In genomic region chr11:111765984-111766833, GRCh38 we compare ENCODE assay signal across 8 cellular contexts. TPM values are rescaled to one million over a fixed set of nuclear protein-coding genes. Genes with fewer than 3 reads are reported as not detected.
DNase-seq lines count a peak whose midpoint lies in the region; ATAC-seq, FAIRE-seq and TF ChIP-seq lines count a peak whose summit lies in the region.

Gene PPP2R1B, minus strand, starts transcription at chr11:111766389. Its CDS starts 28 bp downstream, at chr11:111766361.

- H2AFZ ChIP-seq in H1 (ENCODE audit: low read length) (peak within 1 kb of the TSS; percentile 91), mesenchymal stem cell (ENCODE audit: low read depth, low read length) (peak within 1 kb of the TSS; percentile 72)

- H3K27ac Mint-ChIP-seq in CD8-positive, alpha-beta T cell = peak within 1 kb of the TSS; percentile 97

- H3K36me3 Mint-ChIP-seq in CD8-positive, alpha-beta T cell = peaks cover 39% of the 10 kb centered on the region

- FAIRE-seq in H1 (lab: Jason Lieb, UNC) = peak; percentile 58

- no peak for TF ChIP-seq CTCF in CD8-positive, alpha-beta T cell (IDR thresholded peaks at IDR 0.05)
- TF ChIP-seq CTCF in H1 (IDR thresholded peaks at IDR 0.05; ENCODE audit: control extremely low read depth in 1 of 3, insufficient read depth in 1 of 3, low read depth in 1 of 3, low read length in 3 of 3) = no peak

- peak within 1 kb of the TSS; percentile 97 for H3K4me3 ChIP-seq in CD8-positive, alpha-beta T cell (ENCODE audit: low read depth, low read length)
- H3K4me3 ChIP-seq in H1 (ENCODE audit: extremely low read depth in 1 of 4, insufficient read depth in 2 of 4, low read depth in 3 of 4, low read length in 4 of 4) (peak within 1 kb of the TSS; percentile 83 to 97 (median 91)), mesenchymal stem cell (ENCODE audit: insufficient read depth in 1 of 2, low read depth in 1 of 2, low read length in 2 of 2) (peak within 1 kb of the TSS; percentile 74 to 95)

- H3K27me3 Mint-ChIP-seq in CD8-positive, alpha-beta T cell (ENCODE audit: low read depth) = no peaks in the 10 kb centered on the region

- peak within 1 kb of the TSS; percentile 67 for H3K27ac ChIP-seq in CD8-positive, alpha-beta T cell (ENCODE audit: low read depth, low read length)
- H3K27ac ChIP-seq in H1 (ENCODE audit: low read depth, low read length) (peak within 1 kb of the TSS; percentile 93), mesenchymal stem cell (ENCODE audit: low read length, poor library complexity, severe bottlenecking) (peak within 1 kb of the TSS; percentile 79)

- H3K4me1 ChIP-seq in CD8-positive, alpha-beta T cell (ENCODE audit: insufficient read depth, low read length) = peaks cover 12% of the 10 kb centered on the region
- H3K4me1 ChIP-seq in H1 (replicated peaks in 1 of 4; ENCODE audit: control insufficient read depth in 3 of 4, insufficient read depth in 4 of 4, low read length in 3 of 4) (peaks cover 0 to 9% (median 5%) of the 10 kb centered on the region in 4 experiments; a peak in 4 of 7 replicates), mesenchymal stem cell (ENCODE audit: control insufficient read depth, insufficient read depth, low read depth, low read length) (no peaks in the 10 kb centered on the region)

- peaks cover 2 to 3% of the 10 kb centered on the region in 2 experiments for H4K20me1 ChIP-seq in H1 (replicated peaks in 1 of 2; ENCODE audit: control insufficient read depth in 1 of 2, insufficient read depth in 2 of 2, low read length in 2 of 2)

- intact Hi-C loops in CD8-positive, alpha-beta T cell (cut with DNase I, micrococcal nuclease) = loop anchor here (1.0 to 10.0 kb wide), 8 partner anchors 105 to 1339 kb away; partner anchors contain the start of genes CFAP68 (in 2 of the 2), FDXACB1 (in 2 of the 2), SIK2 (in 2 of the 2) and ALG9 (in 1 of the 2)

- peaks cover 0 to 25% of the 10 kb centered on the region in 2 experiments; a peak in 2 of 4 replicates for H3K79me2 ChIP-seq in H1 (ENCODE audit: control insufficient read depth in 1 of 2, insufficient read depth in 2 of 2, low read length in 2 of 2)

- H3K9ac ChIP-seq in H1 (replicated peaks in 1 of 4; ENCODE audit: extremely low read depth in 1 of 4, low read depth in 3 of 4, low read length in 3 of 4) (peak within 1 kb of the TSS; percentile 74 to 91 (median 82)), mesenchymal stem cell (ENCODE audit: low read length) (peak within 1 kb of the TSS; percentile 92)

- peaks cover 6% of the 10 kb centered on the region for H3K23me2 ChIP-seq in H1 (ENCODE audit: low read depth, low read length)

- no peak for TF ChIP-seq EP300 in H1 (IDR thresholded peaks at IDR 0.05; ENCODE audit: borderline replicate concordance in 1 of 2, low read depth in 2 of 2, low read length in 2 of 2)

- H2BK5ac ChIP-seq in H1 (ENCODE audit: low read depth, low read length) (peak within 1 kb of the TSS; percentile 91), mesenchymal stem cell (ENCODE audit: low read depth, low read length, poor library complexity, severe bottlenecking) (peak within 1 kb of the TSS; percentile 22)

- 1% methylated on average over 46 of the region's 61 CpGs; no CpG with 5 or more reads in 1 of the 2 experiments for WGBS in H1 (ENCODE audit: extremely low coverage in 1 of 2, insufficient coverage in 1 of 2, insufficient read length in 1 of 2, insufficient replicate concordance in 2 of 2, low coverage in 1 of 2, low lambda C conversion rate in 2 of 2, missing lambda C conversion rate in 1 of 2), 2 experiments
- under 1% methylated on average over 61 of the region's 61 CpGs for WGBS in mesenchymal stem cell

- no peaks in the 10 kb centered on the region for H3K9me3 ChIP-seq in CD8-positive, alpha-beta T cell (ENCODE audit: low read length)
- H3K9me3 ChIP-seq in H1 (ENCODE audit: insufficient read depth in 2 of 2, low read depth in 1 of 2, low read length in 1 of 2) (no peaks in the 10 kb centered on the region), mesenchymal stem cell (ENCODE audit: control insufficient read depth, low read length) (no peaks in the 10 kb centered on the region)

- H3K4me3 Mint-ChIP-seq in CD8-positive, alpha-beta T cell = peak within 1 kb of the TSS; percentile 99

- H3K4me2 ChIP-seq in H1 (ENCODE audit: insufficient read depth in 1 of 2, low read depth in 2 of 2, low read length in 2 of 2) (peak within 1 kb of the TSS; percentile 84 to 88), mesenchymal stem cell (ENCODE audit: low read length, poor library complexity, severe bottlenecking) (peak within 1 kb of the TSS; percentile 84)

- TF ChIP-seq POLR2A in H1 (IDR thresholded peaks at IDR 0.05; ENCODE audit: control extremely low read depth in 1 of 2, low read depth in 2 of 2, low read length in 2 of 2) = peak in 1 of 2 experiments; percentile 75; a peak in 2 of 3 replicates

- peak within 1 kb of the TSS; percentile 66 for H3K4ac ChIP-seq in H1 (replicated peaks; ENCODE audit: insufficient read length, low read depth, low read length)
- H3K4ac ChIP-seq in mesenchymal stem cell (ENCODE audit: low read depth in 1 of 2, low read length in 2 of 2) = peak within 1 kb of the TSS; percentile 5 to 80

- H3K18ac ChIP-seq in H1 (ENCODE audit: extremely low read depth, low read length) = peak within 1 kb of the TSS; percentile 99
- peak within 1 kb of the TSS; percentile 79 to 92 for H3K18ac ChIP-seq in mesenchymal stem cell (ENCODE audit: low read depth in 1 of 2, low read length in 2 of 2)

- peak; percentile 98 for ATAC-seq in CD8-positive, alpha-beta T cell
- peak; percentile 89 for ATAC-seq in GM19452 (IDR thresholded peaks at IDR 0.05; ENCODE audit: unreplicated experiment)

- H3K14ac ChIP-seq in H1 (ENCODE audit: insufficient read length) (no peak within 1 kb of the TSS), mesenchymal stem cell (ENCODE audit: low read length in 2 of 2) (peak within 1 kb of the TSS; percentile 36 to 76)

- H3K56ac ChIP-seq in H1 (replicated peaks; ENCODE audit: insufficient read length, low read depth, low read length) = peak within 1 kb of the TSS; percentile 95

- H4K91ac ChIP-seq in H1 (replicated peaks; ENCODE audit: insufficient read length, low read length) (peak within 1 kb of the TSS; percentile 96), mesenchymal stem cell (ENCODE audit: low read length) (peak within 1 kb of the TSS; percentile 75)

- peaks cover 7% of the 10 kb centered on the region for H3K36me3 ChIP-seq in CD8-positive, alpha-beta T cell (ENCODE audit: insufficient read depth, low read length)
- H3K36me3 ChIP-seq in H1 (ENCODE audit: control insufficient read depth in 2 of 4, insufficient read depth in 4 of 4, low read length in 3 of 4) (peaks cover 0 to 27% (median 12%) of the 10 kb centered on the region in 4 experiments; a peak in 5 of 8 replicates), mesenchymal stem cell (ENCODE audit: control insufficient read depth in 1 of 2, insufficient read depth in 2 of 2, low read depth in 1 of 2, low read length in 2 of 2) (peaks cover 12 to 33% of the 10 kb centered on the region in 2 experiments)

- H4K8ac ChIP-seq in H1 (ENCODE audit: extremely low read depth, insufficient read depth, low read length) (peak within 1 kb of the TSS; percentile 94), mesenchymal stem cell (ENCODE audit: low read length) (peak within 1 kb of the TSS; percentile 85)

- H3K4me1 Mint-ChIP-seq in CD8-positive, alpha-beta T cell (ENCODE audit: low read depth) = peaks cover 39% of the 10 kb centered on the region

- H2BK120ac ChIP-seq in H1 (replicated peaks; ENCODE audit: low read depth, low read length) (peak within 1 kb of the TSS; percentile 96), mesenchymal stem cell (ENCODE audit: low read depth, low read length) (peak within 1 kb of the TSS; percentile 27)

- H2BK15ac ChIP-seq in H1 (ENCODE audit: low read length) (0 out of 2 replicates have a peak within 1 kb of the TSS, but pooled peaks have one; percentile 36), mesenchymal stem cell (ENCODE audit: low read depth, poor library complexity, severe bottlenecking) (peak within 1 kb of the TSS; percentile 99)

- H2AK5ac ChIP-seq in H1 (ENCODE audit: low read depth, low read length) = no peak within 1 kb of the TSS
- no peak within 1 kb of the TSS for H2AK5ac ChIP-seq in mesenchymal stem cell (ENCODE audit: low read length, severe bottlenecking)

- CTCF ChIA-PET in CD8-positive, alpha-beta T cell (lab: Charles Lee) = interaction anchor here (1.0 to 3.8 kb wide), 5 partner anchors 11 to 179 kb away, joined by 5 to 50 read pairs (median 8); no protein-coding TSS in a partner anchor
- CTCF ChIA-PET in H1 (lab: Charles Lee; ENCODE audit: partially characterized antibody) = interaction anchor here (0.7 to 11.4 kb wide), 10 partner anchors 11 to 216 kb away, joined by 3 to 106 read pairs (median 4); partner anchors contain the start of gene SIK2

- H3K79me1 ChIP-seq in H1 (ENCODE audit: low read depth, low read length) = no peaks in the 10 kb centered on the region; the same call in 1 of the 2 replicates
- H3K79me1 ChIP-seq in mesenchymal stem cell (replicated peaks; ENCODE audit: low read length, poor library complexity, severe bottlenecking) = peaks cover 13% of the 10 kb centered on the region

- POLR2A ChIA-PET in CD8-positive, alpha-beta T cell (lab: Charles Lee) = interaction anchor here (0.6 to 1.9 kb wide), 13 partner anchors 9 to 179 kb away, joined by 3 to 5 read pairs (median 3); partner anchors contain the start of genes ALG9 and SIK2
- POLR2A ChIA-PET in H1 (lab: Charles Lee; ENCODE audit: partially characterized antibody) = interaction anchor here (0.6 to 4.0 kb wide), 21 partner anchors 10 to 311 kb away, joined by 3 to 25 read pairs (median 4); partner anchors contain the start of gene SIK2

- H4K5ac ChIP-seq in H1 (ENCODE audit: insufficient read length, low read depth, low read length) = peak within 1 kb of the TSS; percentile 100

- H2BK20ac ChIP-seq in H1 (ENCODE audit: low read length) = 0 out of 2 replicates have a peak within 1 kb of the TSS, but pooled peaks have one; percentile 25

- H3K23ac ChIP-seq in H1 (ENCODE audit: insufficient read length) (no peak within 1 kb of the TSS), mesenchymal stem cell (ENCODE audit: low read length in 2 of 2) (peak within 1 kb of the TSS in 1 of 2 experiments; percentile 68)

- DNase-seq in CD8-positive, alpha-beta T cell = peak; percentile 33 to 83 (median 69)
- DNase-seq in HK-2 (ENCODE audit: unreplicated experiment) (peak; percentile 83), NOMO-1 (lab: John Stamatoyannopoulos, UW; ENCODE audit: unreplicated experiment in 2 of 2) (peak; percentile 76), H1 (ENCODE audit: low read depth in 1 of 2, low spot score in 2 of 2) (peak; percentile 43 to 86), mesenchymal stem cell (peak; percentile 77)
- DNase-seq in activated CD8-positive, alpha-beta memory T cell treated with anti-CD3 and anti-CD28 coated beads for 48 hours (ENCODE audit: low read depth in 2 of 3, low spot score in 2 of 3) = peak; percentile 44 to 68 (median 48)
- DNase-seq in stimulated activated CD8-positive, alpha-beta memory T cell treated with anti-CD3 and anti-CD28 coated beads, Interleukin-15, amount 100 ng/mL, for 1 hour (ENCODE audit: low read depth) = peak; percentile 44

- no peak for TF ChIP-seq RAD21 in H1 (IDR thresholded peaks at IDR 0.05 in 1 of 2, conservative IDR thresholded peaks at IDR 0.05 in 1 of 2; ENCODE audit: low read depth in 2 of 2, low read length in 2 of 2)

- H3K9me3 Mint-ChIP-seq in CD8-positive, alpha-beta T cell = no peaks in the 10 kb centered on the region

- H2BK12ac ChIP-seq in H1 (ENCODE audit: low read depth, low read length) (peak within 1 kb of the TSS; percentile 56; the same call in 1 of the 2 replicates), mesenchymal stem cell (ENCODE audit: low read length in 2 of 2) (no peak within 1 kb of the TSS)

- no peaks in the 10 kb centered on the region for H3K27me3 ChIP-seq in CD8-positive, alpha-beta T cell (ENCODE audit: insufficient read depth, low read length)
- no peaks in the 10 kb centered on the region for H3K27me3 ChIP-seq in H1 (replicated peaks in 1 of 4; ENCODE audit: control insufficient read depth in 3 of 4, extremely low read depth in 1 of 4, insufficient read depth in 3 of 4, low read length in 3 of 4)
- H3K27me3 ChIP-seq in mesenchymal stem cell (ENCODE audit: control insufficient read depth in 1 of 2, insufficient read depth in 1 of 2, low read length in 2 of 2) = no peaks in the 10 kb centered on the region

RNA-seq across cellular contexts. Expression of gene PPP2R1B, which starts in this region (rescaled TPM):
- 10 to 100 TPM; 47.4 to 53.8 TPM for total RNA-seq in CD8-positive, alpha-beta T cell
- 86.2 and 87.0 TPM in 2 replicates for total RNA-seq in H1 (2021; fragmentation: NEBNext Ultra II Directional; extraction: Animal tissue kit (Norgen Biotek cat#: 25700))
- polyA plus RNA-seq in H1 (2011; rRNA removed) = 23.1 and 25.8 TPM in 2 replicates
- polyA plus RNA-seq in H1 (2011; cell fraction: cytosol; rRNA removed) = 33.3 TPM
- polyA plus RNA-seq in H1 (2011; cell fraction: nucleus; rRNA removed) = 17.5 TPM
- polyA plus RNA-seq in H1 (2012, experiment 1 of 2) = 35.9 to 67.6 TPM (median 46.9 TPM) in 4 replicates
- polyA plus RNA-seq in H1 (2012, experiment 2 of 2) = 3.2 TPM
- 30.1 TPM for polyA plus RNA-seq in H1 (2013, experiment 1 of 2)
- polyA plus RNA-seq in H1 (2013, experiment 2 of 2) = 30.8 TPM
- polyA minus RNA-seq in H1 (2011; rRNA and poly(A)+ RNA removed) = 119 and 158 TPM in 2 replicates
- 49.3 TPM for polyA minus RNA-seq in H1 (2011; cell fraction: cytosol; rRNA and poly(A)+ RNA removed)
- 46.8 TPM for polyA minus RNA-seq in H1 (2011; cell fraction: nucleus; rRNA and poly(A)+ RNA removed)
- 14.9 TPM for polyA plus RNA-seq in mesenchymal stem cell (2013, experiment 1 of 2)
- polyA plus RNA-seq in mesenchymal stem cell (2013, experiment 2 of 2) = 14.7 TPM

Comparison
In these comparisons a context has a peak if more than half of its experiments do, and no peak if none do; other contexts are left out.
1. Peak in every context shown above with its lines: DNase-seq, ATAC-seq, H3K4me3 ChIP-seq and H3K27ac ChIP-seq.